Comparison of ENCODE assay signal across 8 cellular contexts in genomic region chr11:82978422-82979099, GRCh38.
DNase-seq lines count a peak whose midpoint lies in the region; ATAC-seq and TF ChIP-seq lines count a peak whose summit lies in the region.

No MANE protein-coding gene starts in this region.

- H3K4me1 ChIP-seq in HCT116 (ENCODE audit: control insufficient read depth in 1 of 2, insufficient read depth in 2 of 2, low read length in 2 of 2) (peaks cover 0 to 17% of the 10 kb centered on the region in 2 experiments; a peak in 2 of 4 replicates), mucosa of descending colon (ENCODE audit: low read depth) (no peaks in the 10 kb centered on the region), SJCRH30 (peaks cover 10% of the 10 kb centered on the region)

- peak; percentile 85 for DNase-seq in EL
- DNase-seq in HCT116 (ENCODE audit: low read depth, low spot score) = no peak
- DNase-seq in activated CD4-positive, alpha-beta memory T cell treated with anti-CD3 and anti-CD28 coated beads for 36 hours = no peak
- DNase-seq in mucosa of descending colon = no peak
- DNase-seq in SJCRH30 = no peak
- no peak for DNase-seq in posterior cingulate gyrus
- no peak for DNase-seq in stimulated activated CD8-positive, alpha-beta memory T cell treated with anti-CD3 and anti-CD28 coated beads, Interleukin-4, amount 100 ng/mL, for 48 hours

- H3K27ac Mint-ChIP-seq in activated CD4-positive, alpha-beta memory T cell treated with anti-CD3 and anti-CD28 coated beads for 36 hours = peak overlapping the region; percentile 16

- H3K27ac ChIP-seq in HCT116 (ENCODE audit: low read depth, low read length) (no peak overlapping the region), SJCRH30 (no peak overlapping the region)

- intact Hi-C loops in HCT116 (cut with micrococcal nuclease) (no loop called here), mucosa of descending colon (cut with DNase I, micrococcal nuclease) (no loop called here), posterior cingulate gyrus (cut with DNase I) (no loop called here)
- intact Hi-C loops in activated CD4-positive, alpha-beta memory T cell treated with anti-CD3 and anti-CD28 coated beads for 36 hours (cut with micrococcal nuclease) = loop anchor here (1.0 kb wide), 2 partner anchors 18 to 85 kb away; no protein-coding TSS in a partner anchor

- no peaks in the 10 kb centered on the region for H3K27me3 ChIP-seq in HCT116 (ENCODE audit: insufficient read depth, low read length)
- H3K27me3 ChIP-seq in SJCRH30 = no peaks in the 10 kb centered on the region

- no peak overlapping the region for H3K9ac ChIP-seq in HCT116 (ENCODE audit: low read length)

- no peaks in the 10 kb centered on the region for H3K9me2 ChIP-seq in HCT116 (ENCODE audit: insufficient read depth)

- no peak overlapping the region for H2AFZ ChIP-seq in HCT116 (ENCODE audit: low read depth, low read length, poor library complexity, severe bottlenecking)

- no peaks in the 10 kb centered on the region for H3K79me2 ChIP-seq in HCT116 (ENCODE audit: insufficient read depth, low read length)

- no TSS peak for BruUV-seq in HCT116 (replicated peaks; lab: Mats Ljungman, UMichigan)

- no peak for TF ChIP-seq POLR2A in HCT116 (IDR thresholded peaks at IDR 0.05; ENCODE audit: borderline replicate concordance, extremely low read depth, insufficient read depth, insufficient read length)

- no peak for TF ChIP-seq CTCF in HCT116 (IDR thresholded peaks at IDR 0.05 in 2 of 3, conservative IDR thresholded peaks at IDR 0.05 in 1 of 3; ENCODE audit: borderline replicate concordance in 1 of 3, insufficient read depth in 1 of 3, low read depth in 2 of 3, low read length in 2 of 3)
- TF ChIP-seq CTCF in mucosa of descending colon (IDR thresholded peaks at IDR 0.05) = no peak

- no peaks in the 10 kb centered on the region for H4K20me1 ChIP-seq in HCT116 (ENCODE audit: insufficient read depth)

- peaks cover 38% of the 10 kb centered on the region for H3K4me1 Mint-ChIP-seq in activated CD4-positive, alpha-beta memory T cell treated with anti-CD3 and anti-CD28 coated beads for 36 hours (ENCODE audit: low read depth)

- CTCF ChIA-PET in HCT116 (lab: Charles Lee) = no interaction called here
- CTCF ChIA-PET in activated CD4-positive, alpha-beta memory T cell treated with anti-CD3 and anti-CD28 coated beads for 36 hours (lab: Charles Lee) = interaction anchor here (0.6 kb wide), 1 partner anchor 51 kb away, joined by 3 read pairs; no protein-coding TSS in a partner anchor

- no peak for TF ChIP-seq RAD21 in HCT116 (IDR thresholded peaks at IDR 0.05; ENCODE audit: low read depth)

- H3K4me3 ChIP-seq in HCT116 (replicated peaks in 1 of 2; ENCODE audit: low read depth in 1 of 2, low read length in 2 of 2) = no peak overlapping the region
- no peak overlapping the region for H3K4me3 ChIP-seq in mucosa of descending colon
- no peak overlapping the region for H3K4me3 ChIP-seq in SJCRH30

- no peaks in the 10 kb centered on the region for H3K27me3 Mint-ChIP-seq in activated CD4-positive, alpha-beta memory T cell treated with anti-CD3 and anti-CD28 coated beads for 36 hours

- RAD21 ChIA-PET in HCT116 (lab: Charles Lee; ENCODE audit: low non-redundant PET in 1 of 2, low total read pairs in 2 of 2, uncharacterized antibody in 2 of 2, unreplicated experiment in 2 of 2) = no interaction called here

- ATAC-seq in HCT116 (no peak), mucosa of descending colon (peak; percentile 11), HG03097 (IDR thresholded peaks at IDR 0.05; ENCODE audit: low FRiP score, unreplicated experiment) (no peak)

- H3K36me3 ChIP-seq in HCT116 (ENCODE audit: control insufficient read depth in 1 of 2, insufficient read depth in 2 of 2, low read length in 2 of 2) (no peaks in the 10 kb centered on the region), mucosa of descending colon (ENCODE audit: low read depth) (no peaks in the 10 kb centered on the region), SJCRH30 (no peaks in the 10 kb centered on the region; the same call in 1 of the 2 replicates)

- POLR2A ChIA-PET in HCT116 (lab: Charles Lee) = no interaction called here
- POLR2A ChIA-PET in activated CD4-positive, alpha-beta memory T cell treated with anti-CD3 and anti-CD28 coated beads for 36 hours (lab: Charles Lee) = interaction anchor here (0.6 to 1.0 kb wide), 2 partner anchors 18 to 28 kb away, joined by 3 to 4 read pairs; no protein-coding TSS in a partner anchor

- H3K4me3 Mint-ChIP-seq in activated CD4-positive, alpha-beta memory T cell treated with anti-CD3 and anti-CD28 coated beads for 36 hours = no peak overlapping the region

- H3K9me3 ChIP-seq in HCT116 (ENCODE audit: control insufficient read depth in 1 of 2, insufficient read depth in 1 of 2, low read depth in 1 of 2, low read length in 2 of 2) (no peaks in the 10 kb centered on the region), mucosa of descending colon (no peaks in the 10 kb centered on the region), SJCRH30 (replicated peaks) (no peaks in the 10 kb centered on the region)

- H3K4me2 ChIP-seq in HCT116 (ENCODE audit: low read length) = peak overlapping the region; percentile 24; the same call in 1 of the 2 replicates

- no peaks in the 10 kb centered on the region for H3K9me3 Mint-ChIP-seq in activated CD4-positive, alpha-beta memory T cell treated with anti-CD3 and anti-CD28 coated beads for 36 hours

- peaks cover 15% of the 10 kb centered on the region for H3K36me3 Mint-ChIP-seq in activated CD4-positive, alpha-beta memory T cell treated with anti-CD3 and anti-CD28 coated beads for 36 hours

TF ChIP-seq in HCT116, 20 proteins besides CTCF, POLR2A, EP300 and RAD21:
- TF ChIP-seq YY1 (IDR thresholded peaks at IDR 0.05; ENCODE audit: extremely low read depth, insufficient replicate concordance, low read depth, low read length) (no peak), FOSL1 (IDR thresholded peaks at IDR 0.05; ENCODE audit: low read depth) (no peak), POLR2AphosphoS5 (IDR thresholded peaks at IDR 0.05; ENCODE audit: low read depth, low read length) (no peak), EGR1 (IDR thresholded peaks at IDR 0.05; ENCODE audit: low read depth) (no peak), CBX3 (IDR thresholded peaks at IDR 0.05; ENCODE audit: low read depth) (no peak), JUND (IDR thresholded peaks at IDR 0.05) (no peak), EZH2 (IDR thresholded peaks at IDR 0.05) (no peak), ELF1 (IDR thresholded peaks at IDR 0.05; ENCODE audit: borderline replicate concordance, low read depth) (no peak), ATF3 (IDR thresholded peaks at IDR 0.05) (no peak), EZH2phosphoT487 (IDR thresholded peaks at IDR 0.05; ENCODE audit: borderline replicate concordance) (no peak)
